7 cellular contexts compared by ENCODE assay signal in genomic region chr5:72847439-72847838, GRCh38. TPM values are rescaled to one million over a fixed set of nuclear protein-coding genes. Genes with fewer than 3 reads are reported as not detected.
DNase-seq lines count a peak whose midpoint lies in the region; ATAC-seq and TF ChIP-seq lines count a peak whose summit lies in the region.

No MANE protein-coding gene starts in this region.

- H3K4me3 ChIP-seq in HAP-1 (peak overlapping the region; percentile 97), fibroblast of the aortic adventitia (ENCODE audit: low read depth, low read length) (peak overlapping the region; percentile 84), smooth muscle cell (peak overlapping the region; percentile 86)

- H2AFZ ChIP-seq in smooth muscle cell (ENCODE audit: low read depth): no peak overlapping the region

- H3K27me3 ChIP-seq in HAP-1 (ENCODE audit: low read depth) (no peaks in the 10 kb centered on the region), smooth muscle cell (ENCODE audit: low read depth) (no peaks in the 10 kb centered on the region)

- TF ChIP-seq CTCF in fibroblast of the aortic adventitia (IDR thresholded peaks at IDR 0.05; ENCODE audit: insufficient read depth, low read length): no peak
- no peak for TF ChIP-seq CTCF in smooth muscle cell (IDR thresholded peaks at IDR 0.05; ENCODE audit: borderline replicate concordance, insufficient read depth, poor library complexity, severe bottlenecking)

- peaks cover 7% of the 10 kb centered on the region for H3F3A ChIP-seq in smooth muscle cell (ENCODE audit: low read depth)

- H3K4me1 ChIP-seq in HAP-1: peaks cover 25% of the 10 kb centered on the region
- peaks cover 39% of the 10 kb centered on the region for H3K4me1 ChIP-seq in smooth muscle cell (ENCODE audit: low read depth)

- H4K20me1 ChIP-seq in smooth muscle cell (ENCODE audit: low read depth): peaks cover 83% of the 10 kb centered on the region

- DNase-seq in HAP-1 (ENCODE audit: low spot score in 2 of 2) (no peak), T-helper 17 cell (no peak), fibroblast of the aortic adventitia (ENCODE audit: low read depth) (peak; percentile 52), smooth muscle cell (lab: John Stamatoyannopoulos, UW; ENCODE audit: unreplicated experiment) (no peak), HK-2 (ENCODE audit: unreplicated experiment) (no peak)
- no peak for DNase-seq in stimulated activated naive B cell treated with anti-CD40 and anti-IgM and Interleukin-4, amounts not matched to agents 10 μg/mL and 1 μg/mL and 100 μg/mL, for 72 hours

- H3K4me1 Mint-ChIP-seq in T-helper 17 cell: peaks cover 26% of the 10 kb centered on the region
- peaks cover 16 to 47% of the 10 kb centered on the region in 2 donors for H3K4me1 Mint-ChIP-seq in stimulated activated naive B cell treated with anti-CD40 and anti-IgM and Interleukin-4, amounts not matched to agents 10 μg/mL and 1 μg/mL and 100 μg/mL, for 72 hours

- 4% methylated on average over 3 of the region's 3 CpGs for WGBS in smooth muscle cell (ENCODE audit: low lambda C conversion rate)

- in situ Hi-C loops in HAP-1 (cut with MboI; ENCODE audit: low sequenced_read_pairs): no loop called here

- ATAC-seq in T-helper 17 cell (no peak), GM19467 (IDR thresholded peaks at IDR 0.05; ENCODE audit: unreplicated experiment) (no peak)
- no peak for ATAC-seq in stimulated activated naive B cell treated with anti-CD40 and anti-IgM and Interleukin-4, amounts not matched to agents 10 μg/mL and 1 μg/mL and 100 μg/mL, for 72 hours (replicated peaks)

- H3K4me3 Mint-ChIP-seq in T-helper 17 cell: peak overlapping the region; percentile 97
- H3K4me3 Mint-ChIP-seq in stimulated activated naive B cell treated with anti-CD40 and anti-IgM and Interleukin-4, amounts not matched to agents 10 μg/mL and 1 μg/mL and 100 μg/mL, for 72 hours: peak overlapping the region in 1 of 2 donors; percentile 98

- peak overlapping the region; percentile 92 for H3K27ac ChIP-seq in smooth muscle cell (ENCODE audit: low read depth)

- H3K9me3 ChIP-seq in HAP-1: no peaks in the 10 kb centered on the region
- no peaks in the 10 kb centered on the region for H3K9me3 ChIP-seq in T-helper 17 cell (ENCODE audit: control insufficient read depth, low read length, poor library complexity, severe bottlenecking)
- H3K9me3 ChIP-seq in smooth muscle cell (replicated peaks; ENCODE audit: low read depth): no peaks in the 10 kb centered on the region

- H3K36me3 Mint-ChIP-seq in T-helper 17 cell (ENCODE audit: low read depth): peaks cover 2% of the 10 kb centered on the region
- H3K36me3 Mint-ChIP-seq in stimulated activated naive B cell treated with anti-CD40 and anti-IgM and Interleukin-4, amounts not matched to agents 10 μg/mL and 1 μg/mL and 100 μg/mL, for 72 hours: peaks cover 3 to 14% of the 10 kb centered on the region in 2 donors

- peak overlapping the region; percentile 86 for H3K4me2 ChIP-seq in smooth muscle cell

- H3K27ac Mint-ChIP-seq in T-helper 17 cell: peak overlapping the region; percentile 95
- no peak overlapping the region for H3K27ac Mint-ChIP-seq in stimulated activated naive B cell treated with anti-CD40 and anti-IgM and Interleukin-4, amounts not matched to agents 10 μg/mL and 1 μg/mL and 100 μg/mL, for 72 hours

- no peak overlapping the region for H3K9ac ChIP-seq in smooth muscle cell (ENCODE audit: low read depth)

- H3K36me3 ChIP-seq in HAP-1 (replicated peaks) (peaks cover 18% of the 10 kb centered on the region), smooth muscle cell (ENCODE audit: low read depth) (no peaks in the 10 kb centered on the region)

- H3K79me2 ChIP-seq in smooth muscle cell (ENCODE audit: low read depth): peaks cover 90% of the 10 kb centered on the region

- no peaks in the 10 kb centered on the region for H3K27me3 Mint-ChIP-seq in T-helper 17 cell
- H3K27me3 Mint-ChIP-seq in stimulated activated naive B cell treated with anti-CD40 and anti-IgM and Interleukin-4, amounts not matched to agents 10 μg/mL and 1 μg/mL and 100 μg/mL, for 72 hours: no peaks in the 10 kb centered on the region

- H3K9me3 Mint-ChIP-seq in stimulated activated naive B cell treated with anti-CD40 and anti-IgM and Interleukin-4, amounts not matched to agents 10 μg/mL and 1 μg/mL and 100 μg/mL, for 72 hours: no peaks in the 10 kb centered on the region

RNA-seq across cellular contexts. Expression of gene TNPO1, which starts 31.0 kb away (rescaled TPM):
- 10 to 100 TPM; 66.3 to 73.2 TPM for total RNA-seq in T-helper 17 cell
- 253 and 1,825 TPM in 2 replicates for total RNA-seq in fibroblast of the aortic adventitia (ENCODE audit: low replicate concordance)
- total RNA-seq in smooth muscle cell: 167 and 182 TPM in 2 replicates
- polyA plus RNA-seq in smooth muscle cell: 62.7 and 67.1 TPM in 2 replicates
